ENCODE assay signal across 25 cellular contexts in the genomic region with DNA sequence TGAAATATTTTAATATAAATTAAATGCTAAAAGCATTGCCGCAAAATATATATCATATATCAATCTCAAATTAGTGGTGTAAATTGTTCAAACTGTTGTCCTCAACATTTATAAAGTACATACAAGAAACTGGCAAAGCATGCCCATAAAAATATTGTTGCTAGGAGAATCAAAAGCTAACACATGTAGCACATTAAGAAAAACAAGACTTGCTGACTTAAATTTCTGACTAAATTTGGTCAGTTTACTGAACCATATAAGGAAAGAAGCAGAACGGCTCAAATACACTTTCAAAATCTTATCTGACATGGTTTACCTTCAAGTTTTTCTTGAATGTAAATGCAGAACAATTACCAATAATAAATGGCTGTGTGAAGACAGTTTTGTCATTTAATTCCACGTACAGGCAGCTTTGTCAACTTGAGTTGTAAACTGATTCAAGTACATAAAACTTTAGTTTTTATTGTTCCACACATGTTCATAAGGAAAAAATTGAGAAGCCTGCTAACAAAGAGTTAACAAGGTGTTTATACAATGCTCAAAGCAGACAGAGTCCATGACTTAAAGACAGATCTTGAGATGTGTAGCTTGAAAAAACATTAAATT. TPM values are rescaled to one million over a fixed set of nuclear protein-coding genes. Genes with fewer than 3 reads are reported as not detected.
A peak's percentile ranks its signal among the peaks of the same experiment; 100 is the strongest.
DNase-seq lines count a peak whose midpoint lies in the region; ATAC-seq and TF ChIP-seq lines count a peak whose summit lies in the region.
"Had no signal": no experiment of that assay in that cellular context is flagged by ENCODE, and none has a peak within 500 bp of the region (broad histone marks: within the 10 kb centered on the region; RNA-seq: fewer than 3 reads in every experiment).

No MANE protein-coding gene starts in this region.

- H3K4me1 ChIP-seq in endocrine pancreas (ENCODE audit: control insufficient read depth, insufficient read depth, low read length) (peaks cover 26% of the 10 kb centered on the region), osteoblast (ENCODE audit: insufficient read depth, low read length) (peaks cover 47% of the 10 kb centered on the region), GM23338 (ENCODE audit: insufficient read depth) (peaks cover 8% of the 10 kb centered on the region)

- no peak for TF ChIP-seq CTCF in osteoblast (IDR thresholded peaks at IDR 0.05; ENCODE audit: extremely low read depth, low read depth, low read length)
- TF ChIP-seq CTCF in GM23338 (conservative IDR thresholded peaks at IDR 0.05; ENCODE audit: low read depth in 2 of 2): no peak

- CTCF ChIA-PET in activated CD8-positive, alpha-beta T cell treated with anti-CD3 and anti-CD28 coated beads, Interleukin-2, amount 10 ng/mL, durations not matched to agents 7 days and 5 days (lab: Charles Lee): interaction anchor here (1.0 to 1.7 kb wide), 2 partner anchors 303 to 385 kb away, joined by 3 to 7 read pairs; no protein-coding TSS in a partner anchor

- DNase-seq in SK-N-MC (ENCODE audit: low read depth, low spot score) (no peak), osteoblast (ENCODE audit: insufficient read length, low spot score, missing footprints) (no peak), hippocampal formation (lab: John Stamatoyannopoulos, UW) (no peak), activated T-cell treated with anti-CD3 and anti-CD28 coated beads for 4 hours (no peak), GM23338 (ENCODE audit: low spot score) (no peak)
- no peak for DNase-seq in activated CD8-positive, alpha-beta T cell treated with anti-CD3 and anti-CD28 coated beads, Interleukin-2, amount 10 ng/mL, durations not matched to agents 7 days and 5 days
- DNase-seq: activated CD4-positive, alpha-beta T cell treated with anti-CD3 and anti-CD28 coated beads, Interleukin-2, amount 10 ng/mL, durations not matched to agents 24 days and 14 days; activated effector memory CD4-positive, alpha-beta T cell treated with anti-CD3 and anti-CD28 coated beads, Interleukin-2, amount 50 U/mL, for 16 hours; activated naive CD8-positive, alpha-beta T cell treated with anti-CD3 and anti-CD28 coated beads, Interleukin-2, amount 10 ng/mL, durations not matched to agents 7 days and 5 days; activated T-cell treated with anti-CD3 and anti-CD28 coated beads, Interleukin-2, amount 50 U/mL, for 24 hours; COR-L47; hypothalamus; KG1; mammary epithelial cell; MM.1S; NCI-H2029; NCI-H524; NK-92 treated with Interleukin-12 subunit alpha and Interleukin-12 subunit beta, amount 100 ng/mL, for 24 hours; right lobe of liver; stimulated activated CD4-positive, alpha-beta T cell treated with anti-CD3 and anti-CD28 coated beads, Interleukin-4, amount 100 ng/mL, for 1 hour; stomach; T-cell; transverse colon had no signal

- ATAC-seq in activated CD8-positive, alpha-beta T cell treated with anti-CD3 and anti-CD28 coated beads, Interleukin-2, amount 10 ng/mL, durations not matched to agents 7 days and 5 days: no peak
- no peak for ATAC-seq in GM23338
- ATAC-seq: right lobe of liver, T-cell had no signal

- H3K9me2 ChIP-seq in GM23338 (ENCODE audit: insufficient read depth): no peaks in the 10 kb centered on the region

- POLR2A ChIA-PET in activated CD8-positive, alpha-beta T cell treated with anti-CD3 and anti-CD28 coated beads, Interleukin-2, amount 10 ng/mL, durations not matched to agents 7 days and 5 days (lab: Charles Lee): interaction anchor here (0.5 kb wide), 1 partner anchor 435 kb away, joined by 4 read pairs; no protein-coding TSS in a partner anchor

- no peaks in the 10 kb centered on the region for H3K9me3 Mint-ChIP-seq in activated CD8-positive, alpha-beta T cell treated with anti-CD3 and anti-CD28 coated beads, Interleukin-2, amount 10 ng/mL, durations not matched to agents 7 days and 5 days (ENCODE audit: insufficient read depth)
- no peaks in the 10 kb centered on the region for H3K9me3 Mint-ChIP-seq in GM23338
- H3K9me3 Mint-ChIP-seq: activated CD4-positive, alpha-beta T cell treated with anti-CD3 and anti-CD28 coated beads, Interleukin-2, amount 10 ng/mL, durations not matched to agents 24 days and 14 days; activated T-cell treated with anti-CD3 and anti-CD28 coated beads, Interleukin-2, amount 50 U/mL, for 24 hours; T-cell had no signal

- H3K4me2 ChIP-seq in osteoblast (ENCODE audit: insufficient read depth, low read length) (no peak overlapping the region), GM23338 (no peak overlapping the region)

- H4K20me1 ChIP-seq in osteoblast (ENCODE audit: insufficient read depth, low read length) (peaks cover 31% of the 10 kb centered on the region), GM23338 (replicated peaks; ENCODE audit: insufficient read depth) (peaks cover 13% of the 10 kb centered on the region)

- no peaks in the 10 kb centered on the region for H3F3A ChIP-seq in GM23338 (replicated peaks; ENCODE audit: low read depth)

- peaks cover 12% of the 10 kb centered on the region for H3K36me3 Mint-ChIP-seq in activated CD8-positive, alpha-beta T cell treated with anti-CD3 and anti-CD28 coated beads, Interleukin-2, amount 10 ng/mL, durations not matched to agents 7 days and 5 days (ENCODE audit: low read depth)
- no peaks in the 10 kb centered on the region for H3K36me3 Mint-ChIP-seq in GM23338 (ENCODE audit: low read depth)
- H3K36me3 Mint-ChIP-seq: T-cell had no signal

- H3K4me3 Mint-ChIP-seq in activated CD8-positive, alpha-beta T cell treated with anti-CD3 and anti-CD28 coated beads, Interleukin-2, amount 10 ng/mL, durations not matched to agents 7 days and 5 days: no peak overlapping the region
- H3K4me3 Mint-ChIP-seq in GM23338: no peak overlapping the region
- H3K4me3 Mint-ChIP-seq: activated CD4-positive, alpha-beta T cell treated with anti-CD3 and anti-CD28 coated beads, Interleukin-2, amount 10 ng/mL, durations not matched to agents 24 days and 14 days; activated naive CD8-positive, alpha-beta T cell treated with anti-CD3 and anti-CD28 coated beads, Interleukin-2, amount 10 ng/mL, durations not matched to agents 7 days and 5 days; activated T-cell treated with anti-CD3 and anti-CD28 coated beads, Interleukin-2, amount 50 U/mL, for 24 hours had no signal

- H3K79me2 ChIP-seq in osteoblast (ENCODE audit: insufficient read depth, low read length) (peaks cover 99% of the 10 kb centered on the region), GM23338 (replicated peaks; ENCODE audit: insufficient read depth) (peaks cover 100% of the 10 kb centered on the region)

- H3K27me3 ChIP-seq in endocrine pancreas (ENCODE audit: control insufficient read depth, insufficient read depth, low read length): no peaks in the 10 kb centered on the region
- H3K27me3 ChIP-seq in osteoblast (ENCODE audit: insufficient read depth, low read length): no peaks in the 10 kb centered on the region
- no peaks in the 10 kb centered on the region for H3K27me3 ChIP-seq in GM23338 (ENCODE audit: insufficient read depth)
- H3K27me3 ChIP-seq: right lobe of liver, stomach, transverse colon had no signal

- H3K4me3 ChIP-seq in SK-N-MC: no peak overlapping the region
- H3K4me3 ChIP-seq in endocrine pancreas (ENCODE audit: control insufficient read depth, insufficient read depth, low read length): peak overlapping the region; percentile 24
- H3K4me3 ChIP-seq in osteoblast (ENCODE audit: insufficient read depth, low read length): no peak overlapping the region
- no peak overlapping the region for H3K4me3 ChIP-seq in GM23338
- H3K4me3 ChIP-seq: right lobe of liver, stomach, transverse colon had no signal

- H3K9ac ChIP-seq in SK-N-MC (ENCODE audit: insufficient read length): peak overlapping the region; percentile 38
- H3K9ac ChIP-seq in endocrine pancreas (ENCODE audit: control insufficient read depth, insufficient read depth, low read length): no peak overlapping the region

- no peak overlapping the region for H3K27ac Mint-ChIP-seq in activated CD8-positive, alpha-beta T cell treated with anti-CD3 and anti-CD28 coated beads, Interleukin-2, amount 10 ng/mL, durations not matched to agents 7 days and 5 days
- H3K27ac Mint-ChIP-seq in GM23338: no peak overlapping the region
- H3K27ac Mint-ChIP-seq: activated CD4-positive, alpha-beta T cell treated with anti-CD3 and anti-CD28 coated beads, Interleukin-2, amount 10 ng/mL, durations not matched to agents 24 days and 14 days; activated naive CD8-positive, alpha-beta T cell treated with anti-CD3 and anti-CD28 coated beads, Interleukin-2, amount 10 ng/mL, durations not matched to agents 7 days and 5 days; activated T-cell treated with anti-CD3 and anti-CD28 coated beads, Interleukin-2, amount 50 U/mL, for 24 hours; T-cell had no signal

- peaks cover under 1% of the 10 kb centered on the region for H3K36me3 ChIP-seq in SK-N-MC (ENCODE audit: insufficient read depth, low read length)
- H3K36me3 ChIP-seq in endocrine pancreas (ENCODE audit: control insufficient read depth, insufficient read depth, low read length): no peaks in the 10 kb centered on the region
- H3K36me3 ChIP-seq in osteoblast (ENCODE audit: insufficient read depth, low read length): no peaks in the 10 kb centered on the region
- no peaks in the 10 kb centered on the region for H3K36me3 ChIP-seq in GM23338 (ENCODE audit: insufficient read depth)
- H3K36me3 ChIP-seq: right lobe of liver, stomach, transverse colon had no signal

- H3K4me1 Mint-ChIP-seq in activated CD8-positive, alpha-beta T cell treated with anti-CD3 and anti-CD28 coated beads, Interleukin-2, amount 10 ng/mL, durations not matched to agents 7 days and 5 days (ENCODE audit: low read depth): peaks cover 43% of the 10 kb centered on the region
- H3K4me1 Mint-ChIP-seq in GM23338: peaks cover 37% of the 10 kb centered on the region

- H2AFZ ChIP-seq in osteoblast (ENCODE audit: low read length) (no peak overlapping the region), GM23338 (no peak overlapping the region)

- no peaks in the 10 kb centered on the region for H3K27me3 Mint-ChIP-seq in activated CD8-positive, alpha-beta T cell treated with anti-CD3 and anti-CD28 coated beads, Interleukin-2, amount 10 ng/mL, durations not matched to agents 7 days and 5 days (ENCODE audit: low read depth)
- no peaks in the 10 kb centered on the region for H3K27me3 Mint-ChIP-seq in GM23338 (ENCODE audit: insufficient read depth, low read depth, poor library complexity)
- H3K27me3 Mint-ChIP-seq: activated CD4-positive, alpha-beta T cell treated with anti-CD3 and anti-CD28 coated beads, Interleukin-2, amount 10 ng/mL, durations not matched to agents 24 days and 14 days; activated naive CD8-positive, alpha-beta T cell treated with anti-CD3 and anti-CD28 coated beads, Interleukin-2, amount 10 ng/mL, durations not matched to agents 7 days and 5 days; activated T-cell treated with anti-CD3 and anti-CD28 coated beads, Interleukin-2, amount 50 U/mL, for 24 hours; T-cell had no signal

- H3K9me3 ChIP-seq in SK-N-MC (ENCODE audit: low read depth, low read length): no peaks in the 10 kb centered on the region
- no peaks in the 10 kb centered on the region for H3K9me3 ChIP-seq in endocrine pancreas (ENCODE audit: control insufficient read depth, low read length)
- no peaks in the 10 kb centered on the region for H3K9me3 ChIP-seq in osteoblast (ENCODE audit: low read depth, low read length)
- H3K9me3 ChIP-seq: right lobe of liver, stomach, transverse colon had no signal

- H3K27ac ChIP-seq in SK-N-MC: peak overlapping the region; percentile 70
- peak overlapping the region; percentile 44 for H3K27ac ChIP-seq in osteoblast (ENCODE audit: low read depth, low read length)
- H3K27ac ChIP-seq in GM23338 (ENCODE audit: low read depth): no peak overlapping the region
- H3K27ac ChIP-seq: C4-2B, right lobe of liver, stomach, transverse colon had no signal

RNA-seq across cellular contexts. Expression of a gene that starts 50.4 kb away (rescaled TPM):
- 118 and 165 TPM in 2 replicates for total RNA-seq in osteoblast
- 10 to 100 TPM; 86.5 to 90.8 TPM for total RNA-seq in activated CD8-positive, alpha-beta T cell treated with anti-CD3 and anti-CD28 coated beads, Interleukin-2, amount 10 ng/mL, durations not matched to agents 7 days and 5 days
- total RNA-seq in GM23338 (2014; rRNA removed; shearing (Covaris generic)): 83.7 and 91.6 TPM in 2 replicates
- polyA plus RNA-seq in GM23338 (2016; fragmentation: Nextera tagmentation; extraction: Ambion mirVana): 124 and 146 TPM in 2 replicates
